Comparison of ENCODE assay signal across 16 cellular contexts in the genomic region with DNA sequence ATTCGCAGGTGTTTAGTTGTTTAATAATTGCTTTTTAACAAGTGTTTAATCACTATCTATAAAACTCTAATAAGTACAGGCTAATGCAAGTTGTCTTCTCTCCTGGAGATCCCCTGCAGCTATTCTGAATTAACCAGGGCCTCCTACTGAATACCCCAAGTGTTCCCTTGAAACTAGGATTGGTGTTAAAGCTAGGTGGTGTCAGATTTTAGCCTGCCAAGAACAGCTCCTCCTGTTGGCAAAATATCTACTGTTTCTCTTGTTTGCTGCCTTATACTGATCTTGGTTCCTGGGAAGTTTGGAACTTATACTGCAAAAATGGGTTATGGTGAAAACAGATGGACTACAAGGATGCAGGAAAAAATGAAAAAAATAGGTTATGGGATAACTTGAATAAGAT. TPM values are rescaled to one million over a fixed set of nuclear protein-coding genes. Genes with fewer than 3 reads are reported as not detected.
A peak's percentile ranks its signal among the peaks of the same experiment; 100 is the strongest.
DNase-seq lines count a peak whose midpoint lies in the region; ATAC-seq and TF ChIP-seq lines count a peak whose summit lies in the region.
"Had no signal": no experiment of that assay in that cellular context is flagged by ENCODE, and none has a peak within 500 bp of the region (broad histone marks: within the 10 kb centered on the region; RNA-seq: fewer than 3 reads in every experiment).

No MANE protein-coding gene starts in this region.

- no peak overlapping the region for H3K4me3 Mint-ChIP-seq in type B pancreatic cell
- H3K4me3 Mint-ChIP-seq in activated T-helper 17 cell treated with anti-CD3 and anti-CD28 coated beads, Interleukin-2, amount 50 U/mL, for 72 hours = no peak overlapping the region
- no peak overlapping the region for H3K4me3 Mint-ChIP-seq in immature natural killer cell
- H3K4me3 Mint-ChIP-seq: CD8-positive, alpha-beta T cell had no signal

- H3K27ac Mint-ChIP-seq in type B pancreatic cell = peak overlapping the region; percentile 72
- H3K27ac Mint-ChIP-seq in activated T-helper 17 cell treated with anti-CD3 and anti-CD28 coated beads, Interleukin-2, amount 50 U/mL, for 72 hours = no peak overlapping the region
- H3K27ac Mint-ChIP-seq in immature natural killer cell = no peak overlapping the region
- H3K27ac Mint-ChIP-seq: CD8-positive, alpha-beta T cell had no signal

- H3K36me3 ChIP-seq in H7 (replicated peaks; ENCODE audit: control insufficient read depth, insufficient read depth, low read length) = no peaks in the 10 kb centered on the region
- H3K36me3 ChIP-seq in OCI-LY3 (replicated peaks; ENCODE audit: low read depth, low read length) = no peaks in the 10 kb centered on the region
- H3K36me3 ChIP-seq: BE2C had no signal

- no peak overlapping the region for H3K27ac ChIP-seq in OCI-LY3 (ENCODE audit: low read length)

- ATAC-seq in GM21367 (IDR thresholded peaks at IDR 0.05; ENCODE audit: unreplicated experiment) = no peak
- ATAC-seq in activated T-helper 17 cell treated with anti-CD3 and anti-CD28 coated beads, Interleukin-2, amount 50 U/mL, for 72 hours (replicated peaks) = no peak
- ATAC-seq: CD8-positive, alpha-beta T cell had no signal

- DNase-seq in H7 (peak; percentile 47), fibroblast of mammary gland (ENCODE audit: low read depth) (no peak), type B pancreatic cell (ENCODE audit: extremely low spot score, unreplicated experiment) (no peak), immature natural killer cell (no peak)
- DNase-seq: BE2C; CD8-positive, alpha-beta T cell; HCEC 1CT; MV-4-11; NCI-H146; NCI-H2107; NCI-H345; SIG-M5 had no signal

- no peaks in the 10 kb centered on the region for H4K20me1 ChIP-seq in OCI-LY3 (ENCODE audit: insufficient read depth, low read length)

- peaks cover 8% of the 10 kb centered on the region; the same call in 1 of the 2 replicates for H3K4me1 ChIP-seq in OCI-LY3 (ENCODE audit: low read length)
- H3K4me1 ChIP-seq: BE2C had no signal

- peaks cover 12% of the 10 kb centered on the region for H3K4me1 Mint-ChIP-seq in type B pancreatic cell (ENCODE audit: unreplicated experiment)
- no peaks in the 10 kb centered on the region for H3K4me1 Mint-ChIP-seq in activated T-helper 17 cell treated with anti-CD3 and anti-CD28 coated beads, Interleukin-2, amount 50 U/mL, for 72 hours
- H3K4me1 Mint-ChIP-seq in immature natural killer cell = no peaks in the 10 kb centered on the region

- H3K79me2 ChIP-seq in OCI-LY3 (ENCODE audit: low read length) = no peaks in the 10 kb centered on the region

- H3K27me3 Mint-ChIP-seq in type B pancreatic cell (peaks cover 3% of the 10 kb centered on the region), immature natural killer cell (ENCODE audit: low read depth in 3 of 3) (peaks cover 0 to 4% (median 2%) of the 10 kb centered on the region in 3 donors)
- H3K27me3 Mint-ChIP-seq in activated T-helper 17 cell treated with anti-CD3 and anti-CD28 coated beads, Interleukin-2, amount 50 U/mL, for 72 hours = peaks cover 10% of the 10 kb centered on the region
- H3K27me3 Mint-ChIP-seq: IgD-negative memory B cell had no signal

- H3K4me3 ChIP-seq in H7 (ENCODE audit: insufficient read depth, low read depth, low read length) (no peak overlapping the region), OCI-LY3 (ENCODE audit: low read length) (no peak overlapping the region), fibroblast of mammary gland (ENCODE audit: control insufficient read depth, low read depth, low read length) (no peak overlapping the region)

- peaks cover 5% of the 10 kb centered on the region for H3K36me3 Mint-ChIP-seq in type B pancreatic cell
- no peaks in the 10 kb centered on the region for H3K36me3 Mint-ChIP-seq in activated T-helper 17 cell treated with anti-CD3 and anti-CD28 coated beads, Interleukin-2, amount 50 U/mL, for 72 hours (ENCODE audit: low read depth)
- peaks cover 0 to 14% (median 0%) of the 10 kb centered on the region in 3 donors for H3K36me3 Mint-ChIP-seq in immature natural killer cell
- H3K36me3 Mint-ChIP-seq: CD8-positive, alpha-beta T cell had no signal

- H3K4me2 ChIP-seq in OCI-LY3 (ENCODE audit: low read length) = no peak overlapping the region

- 0 out of 2 replicates have a peak, but pooled peaks cover 17% of the 10 kb centered on the region for H3K9me3 ChIP-seq in OCI-LY3 (ENCODE audit: insufficient read depth, low read length)
- H3K9me3 ChIP-seq: BE2C had no signal

- H3K9ac ChIP-seq in OCI-LY3 (ENCODE audit: low read length) = no peak overlapping the region

- H3K9me3 Mint-ChIP-seq in type B pancreatic cell = peaks cover 5% of the 10 kb centered on the region
- H3K9me3 Mint-ChIP-seq in activated T-helper 17 cell treated with anti-CD3 and anti-CD28 coated beads, Interleukin-2, amount 50 U/mL, for 72 hours = peaks cover 13% of the 10 kb centered on the region
- H3K9me3 Mint-ChIP-seq in immature natural killer cell = peaks cover 0 to 8% (median 4%) of the 10 kb centered on the region in 6 donors

- H3K27me3 ChIP-seq in H7 (ENCODE audit: control insufficient read depth, insufficient read depth, low read length) (no peaks in the 10 kb centered on the region), OCI-LY3 (ENCODE audit: low read depth, low read length) (no peaks in the 10 kb centered on the region)
- H3K27me3 ChIP-seq: BE2C had no signal

- TF ChIP-seq CTCF in OCI-LY3 (IDR thresholded peaks at IDR 0.05; ENCODE audit: low read depth, low read length) = peak; percentile 25
- TF ChIP-seq CTCF in fibroblast of mammary gland (conservative IDR thresholded peaks at IDR 0.05; ENCODE audit: control insufficient read depth, insufficient read depth, low read depth, low read length) = peak; percentile 14
- TF ChIP-seq CTCF in type B pancreatic cell (conservative IDR thresholded peaks at IDR 0.05) = no peak

- no peak overlapping the region for H2AFZ ChIP-seq in OCI-LY3 (ENCODE audit: low read depth, low read length)

RNA-seq across cellular contexts. Expression of a gene that starts 26.1 kb away (rescaled TPM):
- total RNA-seq in H7 (2014; rRNA removed; shearing (Covaris generic)) = 0.31 and 1.4 TPM in 2 replicates
- 11.1 and 70.9 TPM in 2 replicates for total RNA-seq in type B pancreatic cell (ENCODE audit: low replicate concordance)
- total RNA-seq in activated T-helper 17 cell treated with anti-CD3 and anti-CD28 coated beads, Interleukin-2, amount 50 U/mL, for 72 hours = 10 to 100 TPM in 1 of 2 donors, 1 to 10 TPM in 1; 8.6 to 18.0 TPM
- polyA plus RNA-seq in immature natural killer cell = 1 to 10 TPM; 3.4 to 9.9 (median 5.0) TPM
